ENCODE assay signal across 7 cellular contexts in the genomic region with DNA sequence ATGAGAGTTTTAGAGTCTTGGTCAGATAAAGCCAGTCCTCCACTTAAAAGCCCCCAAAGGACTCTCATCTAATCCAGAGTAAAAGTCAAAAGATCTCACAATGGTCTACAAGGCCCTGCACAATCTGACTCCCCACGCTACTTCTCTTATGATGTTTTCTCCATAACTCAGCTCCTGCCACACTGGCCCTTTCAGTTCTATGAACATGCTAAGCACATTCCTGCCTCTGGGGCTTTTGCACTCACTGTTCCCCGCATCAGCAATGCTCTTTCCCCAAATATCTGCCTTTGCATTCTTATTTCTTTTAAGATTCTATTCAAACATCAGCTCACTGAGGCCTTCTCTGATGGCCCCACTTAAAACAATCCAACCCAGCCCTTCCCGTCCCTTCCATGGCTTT. TPM values are rescaled to one million over a fixed set of nuclear protein-coding genes. Genes with fewer than 3 reads are reported as not detected.
DNase-seq lines count a peak whose midpoint lies in the region; ATAC-seq and TF ChIP-seq lines count a peak whose summit lies in the region.
"Not testable (repeated sequence)": the region's sequence is repeated elsewhere in the genome, so short reads cannot be mapped to it uniquely, and the experiment has no call there.

No MANE protein-coding gene starts in this region.

- not testable (repeated sequence) for H2BK5ac ChIP-seq in mesenchymal stem cell (ENCODE audit: low read depth, low read length, poor library complexity, severe bottlenecking)

- intact Hi-C loops in dorsolateral prefrontal cortex (cut with DNase I); heart left ventricle (cut with DNase I); sigmoid colon (cut with DNase I): not testable (repeated sequence)

- not testable (repeated sequence) for H3K36me3 Mint-ChIP-seq in activated T-cell treated with anti-CD3 and anti-CD28 coated beads, Interleukin-2, amount 50 U/mL, for 4 hours (ENCODE audit: insufficient read depth)

- H3K23ac ChIP-seq in mesenchymal stem cell (ENCODE audit: low read length in 2 of 2), result not testable (repeated sequence)

- H4K8ac ChIP-seq in mesenchymal stem cell (ENCODE audit: low read length), result not testable (repeated sequence)

- H3K9me3 ChIP-seq in heart left ventricle; mesenchymal stem cell (ENCODE audit: control insufficient read depth, low read length); sigmoid colon: not testable (repeated sequence)

- H2BK120ac ChIP-seq in mesenchymal stem cell (ENCODE audit: low read depth, low read length), result not testable (repeated sequence)

- H3K27me3 Mint-ChIP-seq in activated T-cell treated with anti-CD3 and anti-CD28 coated beads, Interleukin-2, amount 50 U/mL, for 4 hours (ENCODE audit: low read depth), result not testable (repeated sequence)

- not testable (repeated sequence) for H2AK5ac ChIP-seq in mesenchymal stem cell (ENCODE audit: low read length, severe bottlenecking)

- H2BK15ac ChIP-seq in mesenchymal stem cell (ENCODE audit: low read depth, poor library complexity, severe bottlenecking), result not testable (repeated sequence)

- H3K36me3 ChIP-seq in heart left ventricle; mesenchymal stem cell (ENCODE audit: control insufficient read depth in 1 of 2, insufficient read depth in 2 of 2, low read depth in 1 of 2, low read length in 2 of 2); sigmoid colon: not testable (repeated sequence)

- not testable (repeated sequence) for H3K14ac ChIP-seq in mesenchymal stem cell (ENCODE audit: low read length in 2 of 2)

- H3K9ac ChIP-seq in mesenchymal stem cell (ENCODE audit: low read length), result not testable (repeated sequence)

- H3K18ac ChIP-seq in mesenchymal stem cell (ENCODE audit: low read depth in 1 of 2, low read length in 2 of 2), result not testable (repeated sequence)

- H2BK12ac ChIP-seq in mesenchymal stem cell (ENCODE audit: low read length in 2 of 2), result not testable (repeated sequence)

- TF ChIP-seq CTCF in NB4 (IDR thresholded peaks at IDR 0.05; ENCODE audit: low read depth, low read length), result not testable (repeated sequence)
- TF ChIP-seq CTCF in dorsolateral prefrontal cortex (IDR thresholded peaks at IDR 0.05 in 54 of 56, conservative IDR thresholded peaks at IDR 0.05 in 2 of 56; ENCODE audit: low read depth in 1 of 56, partially characterized antibody in 56 of 56), result peak in 37 of 56 donors; percentile 9 to 47 (median 27)
- peak; percentile 11 to 57 (median 44) for TF ChIP-seq CTCF in heart left ventricle (IDR thresholded peaks at IDR 0.05)
- TF ChIP-seq CTCF in sigmoid colon (IDR thresholded peaks at IDR 0.05), result peak in 3 of 4 experiments; percentile 14 to 56 (median 52)

- peak; percentile 28 to 63 for ATAC-seq in activated T-cell treated with anti-CD3 and anti-CD28 coated beads, Interleukin-2, amount 50 U/mL, for 4 hours
- peak in 3 of 4 donors; percentile 74 to 78 (median 77) for ATAC-seq in heart left ventricle

- not testable (repeated sequence) for H3K4me3 ChIP-seq in NB4 (ENCODE audit: low read depth, low read length); dorsolateral prefrontal cortex; heart left ventricle; mesenchymal stem cell (ENCODE audit: insufficient read depth in 1 of 2, low read depth in 1 of 2, low read length in 2 of 2); sigmoid colon

- H3K4ac ChIP-seq in mesenchymal stem cell (ENCODE audit: low read depth in 1 of 2, low read length in 2 of 2), result not testable (repeated sequence)

- DNase-seq in ELR (ENCODE audit: low read depth), result peak; percentile 51
- DNase-seq in NB4 (ENCODE audit: low read depth), result peak; percentile 41
- not testable (repeated sequence) for DNase-seq in activated T-cell treated with anti-CD3 and anti-CD28 coated beads, Interleukin-2, amount 50 U/mL, for 4 hours; dorsolateral prefrontal cortex; heart left ventricle; sigmoid colon
- peak; percentile 60 for DNase-seq in mesenchymal stem cell

- peak overlapping the region in 1 of 59 donors; percentile 43 for H3K27ac ChIP-seq in dorsolateral prefrontal cortex
- not testable (repeated sequence) for H3K27ac ChIP-seq in heart left ventricle; mesenchymal stem cell (ENCODE audit: low read length, poor library complexity, severe bottlenecking); sigmoid colon

- not testable (repeated sequence) for H3K4me2 ChIP-seq in mesenchymal stem cell (ENCODE audit: low read length, poor library complexity, severe bottlenecking)

- TF ChIP-seq POLR2A in NB4 (IDR thresholded peaks at IDR 0.05; ENCODE audit: extremely low read depth, insufficient read length); heart left ventricle (IDR thresholded peaks at IDR 0.05); sigmoid colon (IDR thresholded peaks at IDR 0.05): not testable (repeated sequence)

- peaks cover 0 to 63% (median 17%) of the 10 kb centered on the region in 12 donors for H3K4me1 ChIP-seq in heart left ventricle
- H3K4me1 ChIP-seq in mesenchymal stem cell (ENCODE audit: control insufficient read depth, insufficient read depth, low read depth, low read length), result not testable (repeated sequence)
- peaks cover 0 to 57% (median 8%) of the 10 kb centered on the region in 4 donors for H3K4me1 ChIP-seq in sigmoid colon

- not testable (repeated sequence) for H4K91ac ChIP-seq in mesenchymal stem cell (ENCODE audit: low read length)

- not testable (repeated sequence) for H2AFZ ChIP-seq in mesenchymal stem cell (ENCODE audit: low read depth, low read length)

- TF ChIP-seq EP300 in sigmoid colon (IDR thresholded peaks at IDR 0.05), result not testable (repeated sequence)

- not testable (repeated sequence) for H3K27me3 ChIP-seq in dorsolateral prefrontal cortex; heart left ventricle; mesenchymal stem cell (ENCODE audit: control insufficient read depth in 1 of 2, insufficient read depth in 1 of 2, low read length in 2 of 2); sigmoid colon

- WGBS in heart left ventricle, 4 donors, result 49 to 59% (median 54%) methylated on average over 3 of the region's 3 CpGs
- 53% methylated on average over 3 of the region's 3 CpGs for WGBS in mesenchymal stem cell
- WGBS in sigmoid colon, 2 donors, result 72% methylated on average over 3 of the region's 3 CpGs

- not testable (repeated sequence) for H3K4me3 Mint-ChIP-seq in activated T-cell treated with anti-CD3 and anti-CD28 coated beads, Interleukin-2, amount 50 U/mL, for 4 hours

- H3K79me1 ChIP-seq in mesenchymal stem cell (replicated peaks; ENCODE audit: low read length, poor library complexity, severe bottlenecking), result not testable (repeated sequence)

- not testable (repeated sequence) for H3K9me3 Mint-ChIP-seq in activated T-cell treated with anti-CD3 and anti-CD28 coated beads, Interleukin-2, amount 50 U/mL, for 4 hours

- peaks cover 63% of the 10 kb centered on the region for H3K4me1 Mint-ChIP-seq in activated T-cell treated with anti-CD3 and anti-CD28 coated beads, Interleukin-2, amount 50 U/mL, for 4 hours (ENCODE audit: low read depth)

RNA-seq across cellular contexts. Expression of gene KMT2C, which starts 41.6 kb away (rescaled TPM):
- 10 to 100 TPM; 41.6 to 48.5 (median 41.6) TPM for total RNA-seq in activated T-cell treated with anti-CD3 and anti-CD28 coated beads, Interleukin-2, amount 50 U/mL, for 4 hours
- total RNA-seq in dorsolateral prefrontal cortex, result 100 to 1,000 TPM in 111 of 120 experiments, 10 to 100 TPM in 9; 87.9 to 186 (median 125) TPM
- total RNA-seq in heart left ventricle, result 10 to 100 TPM; 29.3 to 62.4 (median 49.0) TPM
- 10 to 100 TPM in 1 of 2 donors, 1 to 10 TPM in 1; 8.4 to 17.4 TPM for polyA plus RNA-seq in heart left ventricle
- 7.0 TPM for polyA plus RNA-seq in mesenchymal stem cell (2013, experiment 1 of 2)
- 7.0 TPM for polyA plus RNA-seq in mesenchymal stem cell (2013, experiment 2 of 2)
- 10 to 100 TPM; 46.4 to 75.6 (median 57.2) TPM for total RNA-seq in sigmoid colon
- 10 to 100 TPM in 1 of 3 donors, 1 to 10 TPM in 2; 7.4 to 18.9 (median 8.4) TPM for polyA plus RNA-seq in sigmoid colon
